ENCODE assay signal across 11 cellular contexts in the genomic region with DNA sequence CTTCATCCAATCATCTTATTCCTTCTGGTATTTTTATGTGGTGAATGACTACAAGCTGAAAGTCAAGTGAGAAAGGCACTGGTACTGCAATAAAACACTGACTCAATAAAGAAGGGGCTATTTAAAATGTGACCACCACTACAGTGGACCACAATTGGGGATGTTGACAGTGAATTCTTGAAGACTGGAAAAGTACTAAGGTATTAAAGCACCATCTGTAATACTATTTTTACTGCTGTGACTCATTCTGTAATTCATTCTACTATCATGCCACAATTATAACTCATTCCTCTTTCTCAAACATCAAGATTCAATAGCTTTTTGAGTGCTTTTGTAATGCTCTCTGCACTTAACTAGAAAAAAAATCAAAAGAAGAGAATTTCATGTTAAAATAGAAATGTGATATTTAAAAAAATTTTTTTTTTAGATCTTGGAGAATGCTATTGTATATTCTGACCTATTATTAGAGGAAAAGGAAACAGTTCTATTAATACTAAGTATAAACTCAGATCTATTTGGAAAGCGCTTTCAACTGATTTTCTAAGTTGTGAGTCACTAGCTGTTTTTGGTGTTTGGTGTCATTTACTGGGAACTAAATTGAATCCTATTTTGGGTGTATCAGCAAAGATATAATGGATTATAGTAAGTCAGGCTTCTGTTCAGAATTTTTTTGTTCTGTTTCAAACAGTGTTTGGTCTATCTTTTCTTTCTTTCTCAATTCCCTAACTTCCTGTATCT.
DNase-seq lines count a peak whose midpoint lies in the region; ATAC-seq, FAIRE-seq and TF ChIP-seq lines count a peak whose summit lies in the region.
"Had no signal": no experiment of that assay in that cellular context is flagged by ENCODE, and none has a peak within 500 bp of the region (broad histone marks: within the 10 kb centered on the region; RNA-seq: fewer than 3 reads in every experiment).

No MANE protein-coding gene starts in this region.

- H3K9me3 Mint-ChIP-seq in activated CD4-positive, alpha-beta memory T cell treated with anti-CD3 and anti-CD28 coated beads, Interleukin-2, amount 10 ng/mL, durations not matched to agents 7 days and 5 days: peaks cover 5% of the 10 kb centered on the region

- H3K27me3 ChIP-seq in endothelial cell of umbilical vein (ENCODE audit: control insufficient read depth in 2 of 2, insufficient read depth in 2 of 2, low read length in 2 of 2): no peaks in the 10 kb centered on the region
- no peaks in the 10 kb centered on the region for H3K27me3 ChIP-seq in parathyroid adenoma (ENCODE audit: control insufficient read depth, insufficient read depth, low read length)

- H3K4me1 ChIP-seq in endothelial cell of umbilical vein (ENCODE audit: control insufficient read depth, extremely low read depth, insufficient read depth, low read length) (peaks cover 40% of the 10 kb centered on the region), parathyroid adenoma (peaks cover 3% of the 10 kb centered on the region)

- CTCF ChIA-PET in endothelial cell of umbilical vein (lab: Charles Lee): interaction anchor here (0.6 to 1.5 kb wide), 7 partner anchors 18 to 266 kb away, joined by 3 to 5 read pairs (median 3); no protein-coding TSS in a partner anchor
- CTCF ChIA-PET in activated CD4-positive, alpha-beta memory T cell treated with anti-CD3 and anti-CD28 coated beads, Interleukin-2, amount 10 ng/mL, durations not matched to agents 7 days and 5 days (lab: Charles Lee): no interaction called here

- ATAC-seq in GM21619 (IDR thresholded peaks at IDR 0.05; ENCODE audit: unreplicated experiment): no peak

- peak overlapping the region; percentile 20 for H3K4me2 ChIP-seq in endothelial cell of umbilical vein (ENCODE audit: insufficient read depth, low read length)
- no peak overlapping the region for H3K4me2 ChIP-seq in parathyroid adenoma (ENCODE audit: low read length)

- H3K27ac ChIP-seq in endothelial cell of umbilical vein (ENCODE audit: insufficient read depth, low read depth, low read length) (peak overlapping the region; percentile 38), parathyroid adenoma (peak overlapping the region; percentile 73)

- no peaks in the 10 kb centered on the region for H3K79me2 ChIP-seq in endothelial cell of umbilical vein (ENCODE audit: control insufficient read depth, insufficient read depth, low read length)
- H3K79me2 ChIP-seq in parathyroid adenoma: no peaks in the 10 kb centered on the region

- H3K9me3 ChIP-seq in endothelial cell of umbilical vein (replicated peaks; ENCODE audit: control insufficient read depth, insufficient read depth, low read length): no peaks in the 10 kb centered on the region
- H3K9me3 ChIP-seq in parathyroid adenoma (ENCODE audit: control insufficient read depth, low read length): no peaks in the 10 kb centered on the region

- BruUV-seq in endothelial cell of umbilical vein (replicated peaks; lab: Mats Ljungman, UMichigan): no TSS peak

- POLR2A ChIA-PET in endothelial cell of umbilical vein (lab: Charles Lee): no interaction called here
- POLR2A ChIA-PET in activated CD4-positive, alpha-beta memory T cell treated with anti-CD3 and anti-CD28 coated beads, Interleukin-2, amount 10 ng/mL, durations not matched to agents 7 days and 5 days (lab: Charles Lee): no interaction called here

- H2AFZ ChIP-seq in endothelial cell of umbilical vein (ENCODE audit: low read depth, low read length): no peak overlapping the region
- no peak overlapping the region for H2AFZ ChIP-seq in parathyroid adenoma

- no peaks in the 10 kb centered on the region for H4K20me1 ChIP-seq in endothelial cell of umbilical vein (replicated peaks; ENCODE audit: control insufficient read depth, extremely low read depth, insufficient read depth, low read length)

- dilution Hi-C loops in endothelial cell of umbilical vein (cut with MboI; ENCODE audit: extremely low pct_ligation_motif_present, low sequenced_read_pairs): no loop called here

- no peak overlapping the region for H3K4me3 ChIP-seq in endothelial cell of umbilical vein (replicated peaks in 1 of 3; ENCODE audit: insufficient read depth in 1 of 3, low read depth in 1 of 3, low read length in 3 of 3)
- no peak overlapping the region for H3K4me3 ChIP-seq in parathyroid adenoma (ENCODE audit: low read depth, low read length)

- TF ChIP-seq CTCF in endothelial cell of umbilical vein (IDR thresholded peaks at IDR 0.05; ENCODE audit: extremely low read depth in 1 of 2, insufficient read depth in 1 of 2, low read depth in 1 of 2, low read length in 2 of 2): no peak
- TF ChIP-seq CTCF in parathyroid adenoma (IDR thresholded peaks at IDR 0.05): no peak

- H3K9me1 ChIP-seq in endothelial cell of umbilical vein (replicated peaks; ENCODE audit: control insufficient read depth, extremely low read depth, insufficient read depth, low read length): no peaks in the 10 kb centered on the region

- no peaks in the 10 kb centered on the region for H3K27me3 Mint-ChIP-seq in activated CD4-positive, alpha-beta memory T cell treated with anti-CD3 and anti-CD28 coated beads, Interleukin-2, amount 10 ng/mL, durations not matched to agents 7 days and 5 days

- no peak for TF ChIP-seq POLR2A in endothelial cell of umbilical vein (IDR thresholded peaks at IDR 0.05; ENCODE audit: low read depth, low read length)

- no peaks in the 10 kb centered on the region for H3K36me3 Mint-ChIP-seq in activated CD4-positive, alpha-beta memory T cell treated with anti-CD3 and anti-CD28 coated beads, Interleukin-2, amount 10 ng/mL, durations not matched to agents 7 days and 5 days (ENCODE audit: low read depth)

- FAIRE-seq in endothelial cell of umbilical vein (lab: Jason Lieb, UNC): no peak
- FAIRE-seq: frontal cortex had no signal

- no peak overlapping the region for H3K27ac Mint-ChIP-seq in activated CD4-positive, alpha-beta memory T cell treated with anti-CD3 and anti-CD28 coated beads, Interleukin-2, amount 10 ng/mL, durations not matched to agents 7 days and 5 days

- intact Hi-C loops in endothelial cell of umbilical vein (cut with micrococcal nuclease): loop anchor here (1.0 kb wide), 1 partner anchor 115 kb away; no protein-coding TSS in a partner anchor

- no peaks in the 10 kb centered on the region for H3K36me3 ChIP-seq in endothelial cell of umbilical vein (ENCODE audit: control insufficient read depth in 2 of 2, extremely low read depth in 1 of 2, insufficient read depth in 2 of 2, low read length in 2 of 2)
- H3K36me3 ChIP-seq in parathyroid adenoma (ENCODE audit: control insufficient read depth, insufficient read depth, low read length): no peaks in the 10 kb centered on the region

- DNase-seq in AG20443 (ENCODE audit: low spot score): peak; percentile 36
- peak; percentile 96 for DNase-seq in M059J (ENCODE audit: low read depth)
- DNase-seq in endothelial cell of umbilical vein (ENCODE audit: low read depth, low spot score): peak; percentile 64
- no peak for DNase-seq in activated CD4-positive, alpha-beta memory T cell treated with anti-CD3 and anti-CD28 coated beads, Interleukin-2, amount 10 ng/mL, durations not matched to agents 7 days and 5 days
- DNase-seq in NCI-H2081 treated with DMSO at 0.1 percent for 48 hours (lab: John Stamatoyannopoulos, UW): no peak
- no peak for DNase-seq in GOT3 (lab: John Stamatoyannopoulos, UW)
- DNase-seq: NCI-H69, right cardiac atrium had no signal

- H3K4me1 Mint-ChIP-seq in activated CD4-positive, alpha-beta memory T cell treated with anti-CD3 and anti-CD28 coated beads, Interleukin-2, amount 10 ng/mL, durations not matched to agents 7 days and 5 days: peaks cover 19% of the 10 kb centered on the region

- no peak overlapping the region for H3K4me3 Mint-ChIP-seq in activated CD4-positive, alpha-beta memory T cell treated with anti-CD3 and anti-CD28 coated beads, Interleukin-2, amount 10 ng/mL, durations not matched to agents 7 days and 5 days

- peak overlapping the region; percentile 34 for H3K9ac ChIP-seq in endothelial cell of umbilical vein (replicated peaks; ENCODE audit: extremely low read depth, insufficient read depth, low read length)
- no peak overlapping the region for H3K9ac ChIP-seq in parathyroid adenoma

TF ChIP-seq in endothelial cell of umbilical vein, 7 proteins besides CTCF, POLR2A, EP300 and RAD21:
- no peak for TF ChIP-seq FOS (IDR thresholded peaks at IDR 0.05; ENCODE audit: borderline replicate concordance, insufficient read depth, low read length)
- TF ChIP-seq MYC (IDR thresholded peaks at IDR 0.05; ENCODE audit: low read depth, low read length): no peak
- TF ChIP-seq JUN (IDR thresholded peaks at IDR 0.05; ENCODE audit: borderline replicate concordance, insufficient read depth, insufficient read length, low read depth): peak; percentile 49

Comparison
In these comparisons a context has a peak if more than half of its experiments do, and no peak if none do; other contexts are left out.
1. DNase-seq: peak in AG20443 (single experiment), M059J (single experiment) and endothelial cell of umbilical vein (single experiment); none in activated CD4-positive, alpha-beta memory T cell treated with anti-CD3 and anti-CD28 coated beads, Interleukin-2, amount 10 ng/mL, durations not matched to agents 7 days and 5 days (single experiment), NCI-H2081 treated with DMSO at 0.1 percent for 48 hours (single experiment) and GOT3 (single experiment).